Comparison of ENCODE assay signal across 23 cellular contexts in genomic region chr9:4890242-4890641, GRCh38.
"Had no signal": no experiment of that assay in that cellular context is flagged by ENCODE, and none has a peak within 500 bp of the region (broad histone marks: within the 10 kb centered on the region; RNA-seq: fewer than 3 reads in every experiment).

No MANE protein-coding gene starts in this region.

- H3K9me3 ChIP-seq: lower lobe of right lung, ovary, psoas muscle, sigmoid colon, spleen, suprapubic skin, tibial nerve, upper lobe of left lung had no signal

- H3K4me3 ChIP-seq: dorsolateral prefrontal cortex, lower lobe of right lung, ovary, psoas muscle, sigmoid colon, skin epidermis, spleen, suprapubic skin, tibial nerve, upper lobe of left lung had no signal

- H3K27ac ChIP-seq: dorsolateral prefrontal cortex, lower lobe of right lung, ovary, psoas muscle, sigmoid colon, skin epidermis, suprapubic skin, tibial nerve, upper lobe of left lung had no signal

- H3K36me3 ChIP-seq: lower lobe of right lung, ovary, sigmoid colon, spleen, suprapubic skin, upper lobe of left lung had no signal

- H3K27me3 ChIP-seq: dorsolateral prefrontal cortex, ovary, sigmoid colon, spleen, suprapubic skin, tibial nerve, upper lobe of left lung had no signal

- DNase-seq: dorsolateral prefrontal cortex; effector CD4-positive, alpha-beta T cell; hypothalamus; immature natural killer cell; islet precursor cell; kidney glomerular epithelial cell; left ventricle myocardium superior; lower lobe of right lung; natural killer cell; occipital lobe; ovary; posterior cingulate gyrus; psoas muscle; right cardiac atrium; sigmoid colon; spleen; stimulated activated CD4-positive, alpha-beta T cell treated with anti-CD3 and anti-CD28 coated beads, Interleukin-4, amount 100 ng/mL, for 4 hours; stimulated activated naive CD4-positive, alpha-beta T cell; stimulated activated naive CD8-positive, alpha-beta T cell treated with anti-CD3 and anti-CD28 coated beads, Interleukin-15, amount 100 ng/mL, for 72 hours; upper lobe of left lung had no signal

- ATAC-seq: left ventricle myocardium superior; lower lobe of right lung; natural killer cell; right cardiac atrium; stimulated activated naive CD8-positive, alpha-beta T cell treated with anti-CD3 and anti-CD28 coated beads, Interleukin-15, amount 100 ng/mL, for 72 hours had no signal

- H3K4me1 ChIP-seq: spleen had no signal
